Comparison of ENCODE assay signal across 8 cellular contexts in the genomic region with DNA sequence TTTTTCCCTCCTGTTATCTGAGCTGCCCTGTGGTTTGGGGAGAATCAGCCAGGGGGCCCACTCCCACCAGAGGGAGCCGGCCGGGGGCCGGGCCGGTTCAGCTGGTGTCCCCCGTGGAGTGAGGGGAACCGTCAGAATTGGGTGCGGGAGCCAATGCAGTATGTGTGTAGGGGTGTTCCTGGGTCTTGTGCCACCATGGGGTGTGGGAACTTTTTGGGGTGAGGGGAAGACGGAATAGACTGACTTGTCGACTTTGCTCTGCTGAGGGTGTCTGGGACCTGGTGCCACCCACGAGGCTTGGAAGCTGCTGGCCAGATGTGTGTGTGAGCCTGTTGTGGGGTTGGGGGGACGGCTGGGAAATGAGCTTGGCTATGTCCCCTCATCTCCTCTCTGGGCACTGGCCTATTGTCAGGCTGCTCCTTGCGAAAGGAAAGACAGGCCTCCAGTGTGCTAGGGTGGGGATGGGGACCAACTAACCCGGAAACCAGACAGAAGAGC. TPM values are rescaled to one million over a fixed set of nuclear protein-coding genes. Genes with fewer than 3 reads are reported as not detected.
DNase-seq lines count a peak whose midpoint lies in the region; ATAC-seq and TF ChIP-seq lines count a peak whose summit lies in the region.

No MANE protein-coding gene starts in this region.

- H3K4me3 ChIP-seq in BJ (ENCODE audit: low read depth, low read length) (peak overlapping the region; percentile 83), MG63 (peak overlapping the region; percentile 98), colonic mucosa (peak overlapping the region; percentile 89)

- TF ChIP-seq CTCF in BJ (IDR thresholded peaks at IDR 0.05; ENCODE audit: insufficient read depth, low read depth, low read length) (peak; percentile 46), colonic mucosa (IDR thresholded peaks at IDR 0.05) (no peak)

- peak overlapping the region; percentile 81 for H3K27ac ChIP-seq in colonic mucosa

- peak overlapping the region; percentile 44 to 82 for H3K9ac ChIP-seq in colonic mucosa (ENCODE audit: low read depth in 2 of 2, low read length in 2 of 2)

- ATAC-seq in naive thymus-derived CD8-positive, alpha-beta T cell, result no peak
- no peak for ATAC-seq in HG03565 (IDR thresholded peaks at IDR 0.05; ENCODE audit: unreplicated experiment)

- CTCF ChIA-PET in BJ (lab: Yijun Ruan, JAX), result interaction anchor here (0.7 to 30.6 kb wide), 5 partner anchors 9 to 33 kb away, joined by 3 to 762 read pairs (median 8); a partner anchor contains a TSS

- H3K9me3 Mint-ChIP-seq in naive thymus-derived CD8-positive, alpha-beta T cell, result peaks cover 0 to 5% (median 0%) of the 10 kb centered on the region in 9 donors

- DNase-seq in BJ (ENCODE audit: low read depth) (no peak), MG63 (no peak), colonic mucosa (peak; percentile 39), NCI-H2029 treated with DMSO at 0.1 percent for 48 hours (lab: John Stamatoyannopoulos, UW) (no peak), NCI-H2171 treated with DMSO at 0.1 percent for 48 hours (lab: John Stamatoyannopoulos, UW) (no peak)
- peak in 3 of 10 donors; percentile 16 to 64 (median 52) for DNase-seq in naive thymus-derived CD8-positive, alpha-beta T cell
- DNase-seq in stimulated activated naive CD4-positive, alpha-beta T cell treated with Interleukin-2 at 50 U/mL for 16 hours (lab: John Stamatoyannopoulos, UW), result no peak

- POLR2A ChIA-PET in BJ (lab: Charles Lee), result interaction anchor here (0.5 to 2.0 kb wide), 3 partner anchors 12 to 220 kb away, joined by 3 to 7 read pairs (median 3); no protein-coding TSS in a partner anchor
- POLR2A ChIA-PET in naive thymus-derived CD8-positive, alpha-beta T cell (lab: Charles Lee), result interaction anchor here (0.6 to 28.1 kb wide), 14 partner anchors 6 to 285 kb away, joined by 3 to 458 read pairs (median 8); a partner anchor contains a TSS

- H3K4me3 Mint-ChIP-seq in naive thymus-derived CD8-positive, alpha-beta T cell, result peak overlapping the region; percentile 83 to 97 (median 96)

- H3K4me1 Mint-ChIP-seq in naive thymus-derived CD8-positive, alpha-beta T cell, result peaks cover 53 to 86% (median 72%) of the 10 kb centered on the region in 4 donors

- no peaks in the 10 kb centered on the region for H3K9me3 ChIP-seq in MG63
- no peaks in the 10 kb centered on the region for H3K9me3 ChIP-seq in colonic mucosa

- H3K27me3 Mint-ChIP-seq in naive thymus-derived CD8-positive, alpha-beta T cell, result peaks cover 0 to 6% (median 0%) of the 10 kb centered on the region in 5 donors

- intact Hi-C loops in colonic mucosa (cut with DNase I), result no loop called here

- H3K36me3 Mint-ChIP-seq in naive thymus-derived CD8-positive, alpha-beta T cell, result peaks cover 0 to 2% (median 0%) of the 10 kb centered on the region in 3 donors

- peaks cover 23% of the 10 kb centered on the region for H3K4me1 ChIP-seq in colonic mucosa

- H3K27me3 ChIP-seq in BJ (ENCODE audit: control insufficient read depth, insufficient read depth, low read length) (no peaks in the 10 kb centered on the region), MG63 (no peaks in the 10 kb centered on the region), colonic mucosa (no peaks in the 10 kb centered on the region)

- H3K27ac Mint-ChIP-seq in naive thymus-derived CD8-positive, alpha-beta T cell, result peak overlapping the region; percentile 98 to 100 (median 100)

- H3K36me3 ChIP-seq in BJ (ENCODE audit: control insufficient read depth, insufficient read depth, low read length) (no peaks in the 10 kb centered on the region), MG63 (peaks cover 7% of the 10 kb centered on the region), colonic mucosa (no peaks in the 10 kb centered on the region)

RNA-seq across cellular contexts. Expression of a gene that starts 9.9 kb away (rescaled TPM):
- polyA plus RNA-seq in BJ (2011; rRNA removed), result 6.3 and 6.5 TPM in 2 replicates
- 11.3 and 11.6 TPM in 2 replicates for polyA minus RNA-seq in BJ (2011; rRNA and poly(A)+ RNA removed)
- total RNA-seq in MG63 (2014; rRNA removed; shearing (Covaris generic); ENCODE audit: low replicate concordance), result 8.9 and 11.2 TPM in 2 replicates
- 10 to 100 TPM; 25.6 to 46.7 TPM for total RNA-seq in colonic mucosa
- 10 to 100 TPM; 39.2 to 39.9 TPM for total RNA-seq in naive thymus-derived CD8-positive, alpha-beta T cell
- 10 to 100 TPM in 1 of 3 donors, 1 to 10 TPM in 2; 7.2 to 12.4 (median 9.0) TPM for polyA plus RNA-seq in naive thymus-derived CD8-positive, alpha-beta T cell

RNA-seq across cellular contexts. Expression of a gene that starts 31.2 kb away (rescaled TPM):
- polyA plus RNA-seq in BJ (2011; rRNA removed), result 5.6 and 9.8 TPM in 2 replicates
- 3.3 and 3.9 TPM in 2 replicates for polyA minus RNA-seq in BJ (2011; rRNA and poly(A)+ RNA removed)
- total RNA-seq in MG63 (2014; rRNA removed; shearing (Covaris generic); ENCODE audit: low replicate concordance), result 31.1 and 111 TPM in 2 replicates
- total RNA-seq in colonic mucosa, result 10 to 100 TPM in 1 of 2 donors, 1 to 10 TPM in 1; 8.5 to 40.8 TPM
- 1 to 10 TPM; 1.5 to 1.6 TPM for total RNA-seq in naive thymus-derived CD8-positive, alpha-beta T cell
- polyA plus RNA-seq in naive thymus-derived CD8-positive, alpha-beta T cell, result under 1 TPM in 1 of 3 donors, not detected in 2; 0.08 TPM

RNA-seq across cellular contexts. Expression of a gene that starts 45.7 kb away (rescaled TPM):
- polyA plus RNA-seq in BJ (2011; rRNA removed), result 0.48 and 0.56 TPM in 2 replicates
- polyA minus RNA-seq in BJ (2011; rRNA and poly(A)+ RNA removed), result 0.26 and 0.28 TPM in 2 replicates
- total RNA-seq in MG63 (2014; rRNA removed; shearing (Covaris generic); ENCODE audit: low replicate concordance), result not detected in 2 replicates
- total RNA-seq in colonic mucosa, result under 1 TPM; 0.40 to 0.85 TPM
- not detected for total RNA-seq in naive thymus-derived CD8-positive, alpha-beta T cell
- not detected for polyA plus RNA-seq in naive thymus-derived CD8-positive, alpha-beta T cell
